In genomic region chr10:124722812-124723783, GRCh38 we compare ENCODE assay signal across 8 cellular contexts. TPM values are rescaled to one million over a fixed set of nuclear protein-coding genes. Genes with fewer than 3 reads are reported as not detected.
DNase-seq lines count a peak whose midpoint lies in the region; ATAC-seq lines count a peak whose summit lies in the region.

No MANE protein-coding gene starts in this region.

- no peaks in the 10 kb centered on the region for H3K27me3 Mint-ChIP-seq in activated CD4-positive, alpha-beta T cell treated with anti-CD3 and anti-CD28 coated beads, Interleukin-2, amount 10 ng/mL, durations not matched to agents 24 days and 14 days

- WGBS in esophagus, 2 donors, result 23 to 31% methylated on average over 7 of the region's 7 CpGs

- H3K9ac ChIP-seq in skeletal muscle satellite cell (ENCODE audit: low read depth, low read length), result peak overlapping the region; percentile 33

- H3K4me1 ChIP-seq in esophagus (ENCODE audit: control insufficient read depth in 2 of 2, insufficient read depth in 2 of 2, low read length in 1 of 2) (peaks cover 8 to 40% of the 10 kb centered on the region in 2 donors), skeletal muscle satellite cell (ENCODE audit: control insufficient read depth, insufficient read depth, low read length) (peaks cover 66% of the 10 kb centered on the region), HAP-1 (no peaks in the 10 kb centered on the region; the same call in 1 of the 2 replicates)

- H3K27ac ChIP-seq in esophagus (ENCODE audit: low read depth in 2 of 2, low read length in 1 of 2), result peak overlapping the region; percentile 81 to 93

- in situ Hi-C loops in HAP-1 (cut with MboI; ENCODE audit: low sequenced_read_pairs), result no loop called here

- peaks cover 65% of the 10 kb centered on the region for H3K4me1 Mint-ChIP-seq in activated CD4-positive, alpha-beta T cell treated with anti-CD3 and anti-CD28 coated beads, Interleukin-2, amount 10 ng/mL, durations not matched to agents 24 days and 14 days

- H3K27ac Mint-ChIP-seq in activated CD4-positive, alpha-beta T cell treated with anti-CD3 and anti-CD28 coated beads, Interleukin-2, amount 10 ng/mL, durations not matched to agents 24 days and 14 days, result peak overlapping the region; percentile 93

- H3K36me3 Mint-ChIP-seq in activated CD4-positive, alpha-beta T cell treated with anti-CD3 and anti-CD28 coated beads, Interleukin-2, amount 10 ng/mL, durations not matched to agents 24 days and 14 days (ENCODE audit: low read depth), result peaks cover 24% of the 10 kb centered on the region

- H3K27me3 ChIP-seq in esophagus (ENCODE audit: control insufficient read depth in 1 of 2, insufficient read depth in 2 of 2, low read length in 2 of 2), result no peaks in the 10 kb centered on the region
- no peaks in the 10 kb centered on the region for H3K27me3 ChIP-seq in skeletal muscle satellite cell (ENCODE audit: control insufficient read depth, insufficient read depth, low read length)
- no peaks in the 10 kb centered on the region for H3K27me3 ChIP-seq in HAP-1 (ENCODE audit: low read depth)

- H3K9me3 ChIP-seq in esophagus (ENCODE audit: control insufficient read depth in 2 of 2, insufficient read depth in 1 of 2, low read depth in 1 of 2, low read length in 1 of 2) (no peaks in the 10 kb centered on the region), skeletal muscle satellite cell (replicated peaks; ENCODE audit: low read length) (no peaks in the 10 kb centered on the region), HAP-1 (no peaks in the 10 kb centered on the region)

- intact Hi-C loops in activated CD4-positive, alpha-beta T cell treated with anti-CD3 and anti-CD28 coated beads, Interleukin-2, amount 10 ng/mL, durations not matched to agents 24 days and 14 days (cut with micrococcal nuclease), result loop anchor here (1.0 kb wide), 2 partner anchors 10 to 34 kb away; no protein-coding TSS in a partner anchor

- H3K4me3 Mint-ChIP-seq in activated CD4-positive, alpha-beta T cell treated with anti-CD3 and anti-CD28 coated beads, Interleukin-2, amount 10 ng/mL, durations not matched to agents 24 days and 14 days, result peak overlapping the region; percentile 57

- no peaks in the 10 kb centered on the region for H3K9me3 Mint-ChIP-seq in activated CD4-positive, alpha-beta T cell treated with anti-CD3 and anti-CD28 coated beads, Interleukin-2, amount 10 ng/mL, durations not matched to agents 24 days and 14 days

- peak; percentile 68 for ATAC-seq in HG03175 (IDR thresholded peaks at IDR 0.05; ENCODE audit: unreplicated experiment)

- H3K36me3 ChIP-seq in esophagus (ENCODE audit: control insufficient read depth in 2 of 2, insufficient read depth in 2 of 2, low read length in 1 of 2), result no peaks in the 10 kb centered on the region
- peaks cover 4% of the 10 kb centered on the region for H3K36me3 ChIP-seq in skeletal muscle satellite cell (ENCODE audit: insufficient read depth, low read length)
- no peaks in the 10 kb centered on the region for H3K36me3 ChIP-seq in HAP-1 (replicated peaks)

- DNase-seq in stimulated activated CD4-positive, alpha-beta T cell treated with anti-CD3 and anti-CD28 coated beads, Interleukin-12 subunit alpha, Interleukin-12 subunit beta, amount 100 ng/mL, for 24 hours (ENCODE audit: low read depth in 2 of 2), result peak; percentile 32 to 45
- no peak for DNase-seq in stimulated activated CD4-positive, alpha-beta T cell treated with anti-CD3 and anti-CD28 coated beads, Interleukin-12 subunit alpha, Interleukin-12 subunit beta, amount 100 ng/mL, for 4 hours
- peak; percentile 80 for DNase-seq in activated CD4-positive, alpha-beta T cell treated with anti-CD3 and anti-CD28 coated beads, Interleukin-2, amount 10 ng/mL, durations not matched to agents 24 days and 14 days
- DNase-seq in HAP-1 (ENCODE audit: low spot score in 2 of 2), result no peak
- no peak for DNase-seq in NCI-H446 treated with DMSO at 0.1 percent for 48 hours (lab: John Stamatoyannopoulos, UW)

- no peak overlapping the region for H3K4me3 ChIP-seq in esophagus (ENCODE audit: low read depth in 1 of 2, low read length in 2 of 2)
- peak overlapping the region; percentile 3 for H3K4me3 ChIP-seq in skeletal muscle satellite cell (ENCODE audit: low read length)
- no peak overlapping the region for H3K4me3 ChIP-seq in HAP-1

- peak overlapping the region; percentile 44 for H3K4me2 ChIP-seq in skeletal muscle satellite cell (ENCODE audit: low read length)

RNA-seq across cellular contexts. Expression of gene FAM53B, which starts 21.1 kb away (rescaled TPM):
- 20.9 and 21.8 TPM in 2 replicates for total RNA-seq in activated CD4-positive, alpha-beta T cell treated with anti-CD3 and anti-CD28 coated beads, Interleukin-2, amount 10 ng/mL, durations not matched to agents 24 days and 14 days
- 10 to 100 TPM in 1 of 2 donors, 1 to 10 TPM in 1; 9.0 to 16.8 TPM for polyA plus RNA-seq in esophagus
- 14.4 and 18.6 TPM in 2 replicates for total RNA-seq in skeletal muscle satellite cell (2012; rRNA removed)

Comparison
In these comparisons a context has a peak if more than half of its experiments do, and no peak if none do; other contexts are left out.
1. DNase-seq: peak in stimulated activated CD4-positive, alpha-beta T cell treated with anti-CD3 and anti-CD28 coated beads, Interleukin-12 subunit alpha, Interleukin-12 subunit beta, amount 100 ng/mL, for 24 hours (2 of 2) and activated CD4-positive, alpha-beta T cell treated with anti-CD3 and anti-CD28 coated beads, Interleukin-2, amount 10 ng/mL, durations not matched to agents 24 days and 14 days (single experiment); none in stimulated activated CD4-positive, alpha-beta T cell treated with anti-CD3 and anti-CD28 coated beads, Interleukin-12 subunit alpha, Interleukin-12 subunit beta, amount 100 ng/mL, for 4 hours (single experiment), HAP-1 (0 of 2) and NCI-H446 treated with DMSO at 0.1 percent for 48 hours (single experiment).